9 cellular contexts compared by ENCODE assay signal in genomic region chr5:60883229-60883628, GRCh38. TPM values are rescaled to one million over a fixed set of nuclear protein-coding genes. Genes with fewer than 3 reads are reported as not detected.
DNase-seq lines count a peak whose midpoint lies in the region; ATAC-seq, FAIRE-seq and TF ChIP-seq lines count a peak whose summit lies in the region.
"Had no signal": no experiment of that assay in that cellular context is flagged by ENCODE, and none has a peak within 500 bp of the region (broad histone marks: within the 10 kb centered on the region; RNA-seq: fewer than 3 reads in every experiment).

No MANE protein-coding gene starts in this region.

- H3K36me3 ChIP-seq in PC-9 (ENCODE audit: low read depth), result no peaks in the 10 kb centered on the region

- FAIRE-seq in frontal cortex (lab: Jason Lieb, UNC) (peak; percentile 3), D721Med (lab: Jason Lieb, UNC) (no peak)

- CTCF ChIA-PET in PC-9 (lab: Charles Lee), result no interaction called here

- no peaks in the 10 kb centered on the region for H3K9me2 ChIP-seq in PC-9 (ENCODE audit: insufficient read depth)

- H3K4me3 ChIP-seq in GM12875 (ENCODE audit: low read depth, low read length) (no peak overlapping the region), PC-9 (no peak overlapping the region)

- no peaks in the 10 kb centered on the region for H3F3A ChIP-seq in PC-9 (ENCODE audit: insufficient read depth, low read depth)

- H3K4me3 Mint-ChIP-seq in effector memory CD8-positive, alpha-beta T cell, result no peak overlapping the region
- H3K4me3 Mint-ChIP-seq: dendritic cell treated with granulocyte-macrophage colony-stimulating factor and Interleukin-4, amounts not matched to agents 40 ng/mL and 50 ng/mL, for 4 days had no signal

- in situ Hi-C loops in ACHN (cut with HindIII; ENCODE audit: low pct_ligation_motif_present, low pct_unique_long_range_greater_than_20kb, low sequenced_read_pairs), result no loop called here

- peak; percentile 52 for DNase-seq in ACHN
- no peak for DNase-seq in PC-9
- peak; percentile 25 for DNase-seq in frontal cortex (ENCODE audit: low spot score in 2 of 2)
- no peak for DNase-seq in activated T-cell treated with anti-CD3 and anti-CD28 coated beads, Interleukin-2, amount 50 U/mL, for 48 hours
- no peak for DNase-seq in effector memory CD8-positive, alpha-beta T cell
- no peak for DNase-seq in D721Med (ENCODE audit: insufficient read length, low spot score)

- no peaks in the 10 kb centered on the region for H3K27me3 Mint-ChIP-seq in effector memory CD8-positive, alpha-beta T cell
- H3K27me3 Mint-ChIP-seq: dendritic cell treated with granulocyte-macrophage colony-stimulating factor and Interleukin-4, amounts not matched to agents 40 ng/mL and 50 ng/mL, for 4 days had no signal

- no peaks in the 10 kb centered on the region for H3K79me2 ChIP-seq in PC-9 (ENCODE audit: low read depth)

- no peaks in the 10 kb centered on the region for H4K20me1 ChIP-seq in PC-9 (ENCODE audit: insufficient read depth)

- TF ChIP-seq CTCF in GM12875 (IDR thresholded peaks at IDR 0.05; ENCODE audit: borderline replicate concordance, insufficient read depth, low read depth, low read length), result peak; percentile 17; the same call in 1 of the 2 replicates
- peak; percentile 65; the same call in 1 of the 2 replicates for TF ChIP-seq CTCF in PC-9 (conservative IDR thresholded peaks at IDR 0.05)
- TF ChIP-seq CTCF in D721Med (IDR thresholded peaks at IDR 0.05; ENCODE audit: insufficient read depth, missing control alignments), result no peak

- H3K27ac Mint-ChIP-seq in effector memory CD8-positive, alpha-beta T cell, result no peak overlapping the region
- H3K27ac Mint-ChIP-seq: dendritic cell treated with granulocyte-macrophage colony-stimulating factor and Interleukin-4, amounts not matched to agents 40 ng/mL and 50 ng/mL, for 4 days had no signal

- no peak overlapping the region for H3K27ac ChIP-seq in PC-9

- H3K36me3 Mint-ChIP-seq in effector memory CD8-positive, alpha-beta T cell (ENCODE audit: insufficient read depth), result peaks cover 3% of the 10 kb centered on the region

- no peaks in the 10 kb centered on the region for H3K4me1 ChIP-seq in PC-9 (replicated peaks; ENCODE audit: insufficient read depth)

- H3K9me3 Mint-ChIP-seq in effector memory CD8-positive, alpha-beta T cell, result peaks cover 3 to 15% of the 10 kb centered on the region in 2 donors

- H3K27me3 ChIP-seq in PC-9 (ENCODE audit: insufficient read depth, low read depth), result no peaks in the 10 kb centered on the region

- peaks cover 5% of the 10 kb centered on the region; the same call in 1 of the 2 replicates for H3K9me3 ChIP-seq in PC-9 (ENCODE audit: insufficient read depth, low read depth)

- no peak for ATAC-seq in HG03457 (IDR thresholded peaks at IDR 0.05; ENCODE audit: unreplicated experiment)
- ATAC-seq in effector memory CD8-positive, alpha-beta T cell (replicated peaks), result no peak

- POLR2A ChIA-PET in PC-9 (lab: Charles Lee; ENCODE audit: unreplicated experiment), result no interaction called here

- no peak overlapping the region for H3K4me2 ChIP-seq in PC-9

- BruUV-seq in PC-9 (replicated peaks; lab: Mats Ljungman, UMichigan), result no TSS peak

- H3K4me1 Mint-ChIP-seq in effector memory CD8-positive, alpha-beta T cell (ENCODE audit: low read depth in 2 of 2), result no peaks in the 10 kb centered on the region

- H2AFZ ChIP-seq in PC-9, result no peak overlapping the region

- intact Hi-C loops in PC-9 (cut with micrococcal nuclease; ENCODE audit: unreplicated experiment), result loop anchor here (1.0 kb wide), 1 partner anchor 206 kb away; no protein-coding TSS in a partner anchor

RNA-seq across cellular contexts. Expression of gene ELOVL7, which starts 39.2 kb away (rescaled TPM):
- total RNA-seq in PC-9 (2021) (17.2 and 24.3 TPM in 2 replicates), frontal cortex (4.1 TPM)

Comparison
In these comparisons a context has a peak if more than half of its experiments do, and no peak if none do; other contexts are left out.
1. DNase-seq: peak in ACHN (single experiment) and frontal cortex (2 of 2); none in PC-9 (0 of 2), activated T-cell treated with anti-CD3 and anti-CD28 coated beads, Interleukin-2, amount 50 U/mL, for 48 hours (0 of 2), effector memory CD8-positive, alpha-beta T cell (0 of 3) and D721Med (single experiment).